ENCODE assay signal across 1 cellular context in the genomic region with DNA sequence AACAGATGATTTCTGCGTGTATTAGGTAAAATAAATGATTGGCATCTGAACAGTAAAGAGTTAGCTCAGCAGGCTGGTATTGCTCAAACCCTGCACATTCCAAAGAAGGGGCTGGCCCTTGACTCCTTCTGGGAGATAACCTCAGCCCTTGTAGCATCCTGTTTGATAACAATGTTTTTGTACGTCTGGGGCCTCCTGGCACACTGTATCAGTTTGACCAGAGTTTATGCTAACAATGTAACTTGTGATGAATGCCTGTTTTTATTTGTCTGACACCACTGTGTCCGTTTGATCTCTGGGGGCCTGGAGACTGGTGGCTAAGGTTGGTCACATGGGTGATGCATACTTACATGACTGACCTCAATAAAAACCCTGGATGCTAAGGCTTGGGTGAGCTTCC.
TF ChIP-seq lines count a peak whose summit lies in the region.

No MANE protein-coding gene starts in this region.

TF ChIP-seq in HepG2, 621 proteins besides CTCF, POLR2A, EP300 and RAD21 (continued from another document and continues in another):
- TF ChIP-seq NAIF1 (CRISPR knock-in tag; IDR thresholded peaks at IDR 0.05; ENCODE audit: borderline replicate concordance): no peak
- TF ChIP-seq, protein P1, sequence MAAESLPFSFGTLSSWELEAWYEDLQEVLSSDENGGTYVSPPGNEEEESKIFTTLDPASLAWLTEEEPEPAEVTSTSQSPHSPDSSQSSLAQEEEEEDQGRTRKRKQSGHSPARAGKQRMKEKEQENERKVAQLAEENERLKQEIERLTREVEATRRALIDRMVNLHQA (CRISPR knock-in tag; IDR thresholded peaks at IDR 0.05): no peak
- no peak for TF ChIP-seq KLF6 (CRISPR knock-in tag; IDR thresholded peaks at IDR 0.05)
- TF ChIP-seq, protein P2, sequence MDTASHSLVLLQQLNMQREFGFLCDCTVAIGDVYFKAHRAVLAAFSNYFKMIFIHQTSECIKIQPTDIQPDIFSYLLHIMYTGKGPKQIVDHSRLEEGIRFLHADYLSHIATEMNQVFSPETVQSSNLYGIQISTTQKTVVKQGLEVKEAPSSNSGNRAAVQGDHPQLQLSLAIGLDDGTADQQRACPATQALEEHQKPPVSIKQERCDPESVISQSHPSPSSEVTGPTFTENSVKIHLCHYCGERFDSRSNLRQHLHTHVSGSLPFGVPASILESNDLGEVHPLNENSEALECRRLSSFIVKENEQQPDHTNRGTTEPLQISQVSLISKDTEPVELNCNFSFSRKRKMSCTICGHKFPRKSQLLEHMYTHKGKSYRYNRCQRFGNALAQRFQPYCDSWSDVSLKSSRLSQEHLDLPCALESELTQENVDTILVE (CRISPR knock-in tag; IDR thresholded peaks at IDR 0.05): peak; percentile 30; the same call in 1 of the 2 replicates
- TF ChIP-seq ZNF432 (CRISPR knock-in tag; IDR thresholded peaks at IDR 0.05; ENCODE audit: borderline replicate concordance): no peak
- TF ChIP-seq, protein P3, sequence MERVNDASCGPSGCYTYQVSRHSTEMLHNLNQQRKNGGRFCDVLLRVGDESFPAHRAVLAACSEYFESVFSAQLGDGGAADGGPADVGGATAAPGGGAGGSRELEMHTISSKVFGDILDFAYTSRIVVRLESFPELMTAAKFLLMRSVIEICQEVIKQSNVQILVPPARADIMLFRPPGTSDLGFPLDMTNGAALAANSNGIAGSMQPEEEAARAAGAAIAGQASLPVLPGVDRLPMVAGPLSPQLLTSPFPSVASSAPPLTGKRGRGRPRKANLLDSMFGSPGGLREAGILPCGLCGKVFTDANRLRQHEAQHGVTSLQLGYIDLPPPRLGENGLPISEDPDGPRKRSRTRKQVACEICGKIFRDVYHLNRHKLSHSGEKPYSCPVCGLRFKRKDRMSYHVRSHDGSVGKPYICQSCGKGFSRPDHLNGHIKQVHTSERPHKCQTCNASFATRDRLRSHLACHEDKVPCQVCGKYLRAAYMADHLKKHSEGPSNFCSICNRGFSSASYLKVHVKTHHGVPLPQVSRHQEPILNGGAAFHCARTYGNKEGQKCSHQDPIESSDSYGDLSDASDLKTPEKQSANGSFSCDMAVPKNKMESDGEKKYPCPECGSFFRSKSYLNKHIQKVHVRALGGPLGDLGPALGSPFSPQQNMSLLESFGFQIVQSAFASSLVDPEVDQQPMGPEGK (CRISPR knock-in tag; IDR thresholded peaks at IDR 0.05): peak; percentile 42
- TF ChIP-seq ZNF484 (CRISPR knock-in tag; IDR thresholded peaks at IDR 0.05; ENCODE audit: borderline replicate concordance, low read depth): no peak
- no peak for TF ChIP-seq NR2F1 (CRISPR knock-in tag; IDR thresholded peaks at IDR 0.05)
- TF ChIP-seq, protein P4, sequence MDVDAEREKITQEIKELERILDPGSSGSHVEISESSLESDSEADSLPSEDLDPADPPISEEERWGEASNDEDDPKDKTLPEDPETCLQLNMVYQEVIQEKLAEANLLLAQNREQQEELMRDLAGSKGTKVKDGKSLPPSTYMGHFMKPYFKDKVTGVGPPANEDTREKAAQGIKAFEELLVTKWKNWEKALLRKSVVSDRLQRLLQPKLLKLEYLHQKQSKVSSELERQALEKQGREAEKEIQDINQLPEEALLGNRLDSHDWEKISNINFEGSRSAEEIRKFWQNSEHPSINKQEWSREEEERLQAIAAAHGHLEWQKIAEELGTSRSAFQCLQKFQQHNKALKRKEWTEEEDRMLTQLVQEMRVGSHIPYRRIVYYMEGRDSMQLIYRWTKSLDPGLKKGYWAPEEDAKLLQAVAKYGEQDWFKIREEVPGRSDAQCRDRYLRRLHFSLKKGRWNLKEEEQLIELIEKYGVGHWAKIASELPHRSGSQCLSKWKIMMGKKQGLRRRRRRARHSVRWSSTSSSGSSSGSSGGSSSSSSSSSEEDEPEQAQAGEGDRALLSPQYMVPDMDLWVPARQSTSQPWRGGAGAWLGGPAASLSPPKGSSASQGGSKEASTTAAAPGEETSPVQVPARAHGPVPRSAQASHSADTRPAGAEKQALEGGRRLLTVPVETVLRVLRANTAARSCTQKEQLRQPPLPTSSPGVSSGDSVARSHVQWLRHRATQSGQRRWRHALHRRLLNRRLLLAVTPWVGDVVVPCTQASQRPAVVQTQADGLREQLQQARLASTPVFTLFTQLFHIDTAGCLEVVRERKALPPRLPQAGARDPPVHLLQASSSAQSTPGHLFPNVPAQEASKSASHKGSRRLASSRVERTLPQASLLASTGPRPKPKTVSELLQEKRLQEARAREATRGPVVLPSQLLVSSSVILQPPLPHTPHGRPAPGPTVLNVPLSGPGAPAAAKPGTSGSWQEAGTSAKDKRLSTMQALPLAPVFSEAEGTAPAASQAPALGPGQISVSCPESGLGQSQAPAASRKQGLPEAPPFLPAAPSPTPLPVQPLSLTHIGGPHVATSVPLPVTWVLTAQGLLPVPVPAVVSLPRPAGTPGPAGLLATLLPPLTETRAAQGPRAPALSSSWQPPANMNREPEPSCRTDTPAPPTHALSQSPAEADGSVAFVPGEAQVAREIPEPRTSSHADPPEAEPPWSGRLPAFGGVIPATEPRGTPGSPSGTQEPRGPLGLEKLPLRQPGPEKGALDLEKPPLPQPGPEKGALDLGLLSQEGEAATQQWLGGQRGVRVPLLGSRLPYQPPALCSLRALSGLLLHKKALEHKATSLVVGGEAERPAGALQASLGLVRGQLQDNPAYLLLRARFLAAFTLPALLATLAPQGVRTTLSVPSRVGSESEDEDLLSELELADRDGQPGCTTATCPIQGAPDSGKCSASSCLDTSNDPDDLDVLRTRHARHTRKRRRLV (CRISPR knock-in tag; IDR thresholded peaks at IDR 0.05): no peak
- TF ChIP-seq HNF4G (IDR thresholded peaks at IDR 0.05; ENCODE audit: borderline replicate concordance, low read depth, low read length): no peak
- no peak for TF ChIP-seq HNF4G (CRISPR knock-in tag; IDR thresholded peaks at IDR 0.05; ENCODE audit: borderline replicate concordance, low read depth)
- TF ChIP-seq ZNF567 (CRISPR knock-in tag; IDR thresholded peaks at IDR 0.05; ENCODE audit: borderline replicate concordance): no peak
- TF ChIP-seq, protein P5, sequence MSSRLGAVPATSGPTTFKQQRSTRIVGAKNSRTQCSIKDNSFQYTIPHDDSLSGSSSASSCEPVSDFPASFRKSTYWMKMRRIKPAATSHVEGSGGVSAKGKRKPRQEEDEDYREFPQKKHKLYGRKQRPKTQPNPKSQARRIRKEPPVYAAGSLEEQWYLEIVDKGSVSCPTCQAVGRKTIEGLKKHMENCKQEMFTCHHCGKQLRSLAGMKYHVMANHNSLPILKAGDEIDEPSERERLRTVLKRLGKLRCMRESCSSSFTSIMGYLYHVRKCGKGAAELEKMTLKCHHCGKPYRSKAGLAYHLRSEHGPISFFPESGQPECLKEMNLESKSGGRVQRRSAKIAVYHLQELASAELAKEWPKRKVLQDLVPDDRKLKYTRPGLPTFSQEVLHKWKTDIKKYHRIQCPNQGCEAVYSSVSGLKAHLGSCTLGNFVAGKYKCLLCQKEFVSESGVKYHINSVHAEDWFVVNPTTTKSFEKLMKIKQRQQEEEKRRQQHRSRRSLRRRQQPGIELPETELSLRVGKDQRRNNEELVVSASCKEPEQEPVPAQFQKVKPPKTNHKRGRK (CRISPR knock-in tag; IDR thresholded peaks at IDR 0.05): no peak
- TF ChIP-seq ZNF703 (CRISPR knock-in tag; IDR thresholded peaks at IDR 0.05; ENCODE audit: borderline replicate concordance): no peak
- no peak for TF ChIP-seq SMARCC2 (IDR thresholded peaks at IDR 0.05)
- TF ChIP-seq SAFB2 (CRISPR knock-in tag; IDR thresholded peaks at IDR 0.05; ENCODE audit: borderline replicate concordance, low read depth): no peak
- TF ChIP-seq XBP1 (CRISPR knock-in tag; IDR thresholded peaks at IDR 0.05): no peak
- no peak for TF ChIP-seq MED13 (CRISPR knock-in tag; IDR thresholded peaks at IDR 0.05)
- TF ChIP-seq SETDB1 (CRISPR knock-in tag; IDR thresholded peaks at IDR 0.05; ENCODE audit: borderline replicate concordance): no peak
- no peak for TF ChIP-seq NR3C1 (CRISPR knock-in tag; IDR thresholded peaks at IDR 0.05)
- TF ChIP-seq, protein P6, sequence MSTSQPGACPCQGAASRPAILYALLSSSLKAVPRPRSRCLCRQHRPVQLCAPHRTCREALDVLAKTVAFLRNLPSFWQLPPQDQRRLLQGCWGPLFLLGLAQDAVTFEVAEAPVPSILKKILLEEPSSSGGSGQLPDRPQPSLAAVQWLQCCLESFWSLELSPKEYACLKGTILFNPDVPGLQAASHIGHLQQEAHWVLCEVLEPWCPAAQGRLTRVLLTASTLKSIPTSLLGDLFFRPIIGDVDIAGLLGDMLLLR (CRISPR knock-in tag; IDR thresholded peaks at IDR 0.05): no peak
- no peak for TF ChIP-seq ZNF724P (CRISPR knock-in tag; IDR thresholded peaks at IDR 0.05; ENCODE audit: borderline replicate concordance)
- TF ChIP-seq ZNF205 (CRISPR knock-in tag; IDR thresholded peaks at IDR 0.05): no peak
- no peak for TF ChIP-seq ZFP36 (IDR thresholded peaks at IDR 0.05; ENCODE audit: borderline replicate concordance, low read depth, low read length, partially characterized antibody)
- TF ChIP-seq, protein P7, sequence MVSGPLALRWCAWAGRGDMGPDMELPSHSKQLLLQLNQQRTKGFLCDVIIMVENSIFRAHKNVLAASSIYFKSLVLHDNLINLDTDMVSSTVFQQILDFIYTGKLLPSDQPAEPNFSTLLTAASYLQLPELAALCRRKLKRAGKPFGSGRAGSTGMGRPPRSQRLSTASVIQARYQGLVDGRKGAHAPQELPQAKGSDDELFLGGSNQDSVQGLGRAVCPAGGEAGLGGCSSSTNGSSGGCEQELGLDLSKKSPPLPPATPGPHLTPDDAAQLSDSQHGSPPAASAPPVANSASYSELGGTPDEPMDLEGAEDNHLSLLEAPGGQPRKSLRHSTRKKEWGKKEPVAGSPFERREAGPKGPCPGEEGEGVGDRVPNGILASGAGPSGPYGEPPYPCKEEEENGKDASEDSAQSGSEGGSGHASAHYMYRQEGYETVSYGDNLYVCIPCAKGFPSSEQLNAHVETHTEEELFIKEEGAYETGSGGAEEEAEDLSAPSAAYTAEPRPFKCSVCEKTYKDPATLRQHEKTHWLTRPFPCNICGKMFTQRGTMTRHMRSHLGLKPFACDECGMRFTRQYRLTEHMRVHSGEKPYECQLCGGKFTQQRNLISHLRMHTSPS (CRISPR knock-in tag; IDR thresholded peaks at IDR 0.05; ENCODE audit: low read depth): no peak
- no peak for TF ChIP-seq ZNF430 (CRISPR knock-in tag; IDR thresholded peaks at IDR 0.05)
- no peak for TF ChIP-seq MBD4 (IDR thresholded peaks at IDR 0.05; ENCODE audit: borderline replicate concordance, low read length)
- TF ChIP-seq BRD4 (CRISPR knock-in tag; IDR thresholded peaks at IDR 0.05): no peak
- no peak for TF ChIP-seq ZNF232 (CRISPR knock-in tag; IDR thresholded peaks at IDR 0.05; ENCODE audit: borderline replicate concordance)
- no peak for TF ChIP-seq SMARCE1 (IDR thresholded peaks at IDR 0.05; ENCODE audit: borderline replicate concordance)
- TF ChIP-seq NCOA1 (CRISPR knock-in tag; IDR thresholded peaks at IDR 0.05): no peak
- TF ChIP-seq, protein P8, sequence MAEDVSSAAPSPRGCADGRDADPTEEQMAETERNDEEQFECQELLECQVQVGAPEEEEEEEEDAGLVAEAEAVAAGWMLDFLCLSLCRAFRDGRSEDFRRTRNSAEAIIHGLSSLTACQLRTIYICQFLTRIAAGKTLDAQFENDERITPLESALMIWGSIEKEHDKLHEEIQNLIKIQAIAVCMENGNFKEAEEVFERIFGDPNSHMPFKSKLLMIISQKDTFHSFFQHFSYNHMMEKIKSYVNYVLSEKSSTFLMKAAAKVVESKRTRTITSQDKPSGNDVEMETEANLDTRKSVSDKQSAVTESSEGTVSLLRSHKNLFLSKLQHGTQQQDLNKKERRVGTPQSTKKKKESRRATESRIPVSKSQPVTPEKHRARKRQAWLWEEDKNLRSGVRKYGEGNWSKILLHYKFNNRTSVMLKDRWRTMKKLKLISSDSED (CRISPR knock-in tag; IDR thresholded peaks at IDR 0.05): no peak
- no peak for TF ChIP-seq ZNF629 (CRISPR knock-in tag; conservative IDR thresholded peaks at IDR 0.05)
- TF ChIP-seq ZNF382 (CRISPR knock-in tag; IDR thresholded peaks at IDR 0.05; ENCODE audit: borderline replicate concordance): no peak
- no peak for TF ChIP-seq TAF1 (CRISPR knock-in tag; IDR thresholded peaks at IDR 0.05)
- TF ChIP-seq ZNF260 (CRISPR knock-in tag; IDR thresholded peaks at IDR 0.05; ENCODE audit: borderline replicate concordance, low read depth): no peak
- peak; percentile 47; the same call in 1 of the 2 replicates for TF ChIP-seq ZBTB7B (CRISPR knock-in tag; IDR thresholded peaks at IDR 0.05)
- no peak for TF ChIP-seq ZC3H4 (CRISPR knock-in tag; IDR thresholded peaks at IDR 0.05; ENCODE audit: borderline replicate concordance)
- TF ChIP-seq, protein P9, sequence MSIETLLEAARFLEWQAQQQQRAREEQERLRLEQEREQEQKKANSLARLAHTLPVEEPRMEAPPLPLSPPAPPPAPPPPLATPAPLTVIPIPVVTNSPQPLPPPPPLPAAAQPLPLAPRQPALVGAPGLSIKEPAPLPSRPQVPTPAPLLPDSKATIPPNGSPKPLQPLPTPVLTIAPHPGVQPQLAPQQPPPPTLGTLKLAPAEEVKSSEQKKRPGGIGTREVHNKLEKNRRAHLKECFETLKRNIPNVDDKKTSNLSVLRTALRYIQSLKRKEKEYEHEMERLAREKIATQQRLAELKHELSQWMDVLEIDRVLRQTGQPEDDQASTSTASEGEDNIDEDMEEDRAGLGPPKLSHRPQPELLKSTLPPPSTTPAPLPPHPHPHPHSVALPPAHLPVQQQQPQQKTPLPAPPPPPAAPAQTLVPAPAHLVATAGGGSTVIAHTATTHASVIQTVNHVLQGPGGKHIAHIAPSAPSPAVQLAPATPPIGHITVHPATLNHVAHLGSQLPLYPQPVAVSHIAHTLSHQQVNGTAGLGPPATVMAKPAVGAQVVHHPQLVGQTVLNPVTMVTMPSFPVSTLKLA (IDR thresholded peaks at IDR 0.05): no peak
- no peak for TF ChIP-seq ZNF468 (CRISPR knock-in tag; IDR thresholded peaks at IDR 0.05)
- TF ChIP-seq ARNT (IDR thresholded peaks at IDR 0.05): no peak
- no peak for TF ChIP-seq WIZ (CRISPR knock-in tag; IDR thresholded peaks at IDR 0.05)
- TF ChIP-seq MYC (CRISPR knock-in tag; IDR thresholded peaks at IDR 0.05; ENCODE audit: borderline replicate concordance): no peak
- TF ChIP-seq, protein P10, sequence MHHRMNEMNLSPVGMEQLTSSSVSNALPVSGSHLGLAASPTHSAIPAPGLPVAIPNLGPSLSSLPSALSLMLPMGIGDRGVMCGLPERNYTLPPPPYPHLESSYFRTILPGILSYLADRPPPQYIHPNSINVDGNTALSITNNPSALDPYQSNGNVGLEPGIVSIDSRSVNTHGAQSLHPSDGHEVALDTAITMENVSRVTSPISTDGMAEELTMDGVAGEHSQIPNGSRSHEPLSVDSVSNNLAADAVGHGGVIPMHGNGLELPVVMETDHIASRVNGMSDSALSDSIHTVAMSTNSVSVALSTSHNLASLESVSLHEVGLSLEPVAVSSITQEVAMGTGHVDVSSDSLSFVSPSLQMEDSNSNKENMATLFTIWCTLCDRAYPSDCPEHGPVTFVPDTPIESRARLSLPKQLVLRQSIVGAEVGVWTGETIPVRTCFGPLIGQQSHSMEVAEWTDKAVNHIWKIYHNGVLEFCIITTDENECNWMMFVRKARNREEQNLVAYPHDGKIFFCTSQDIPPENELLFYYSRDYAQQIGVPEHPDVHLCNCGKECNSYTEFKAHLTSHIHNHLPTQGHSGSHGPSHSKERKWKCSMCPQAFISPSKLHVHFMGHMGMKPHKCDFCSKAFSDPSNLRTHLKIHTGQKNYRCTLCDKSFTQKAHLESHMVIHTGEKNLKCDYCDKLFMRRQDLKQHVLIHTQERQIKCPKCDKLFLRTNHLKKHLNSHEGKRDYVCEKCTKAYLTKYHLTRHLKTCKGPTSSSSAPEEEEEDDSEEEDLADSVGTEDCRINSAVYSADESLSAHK (CRISPR knock-in tag; IDR thresholded peaks at IDR 0.05; ENCODE audit: borderline replicate concordance): no peak
- no peak for TF ChIP-seq KDM5A (IDR thresholded peaks at IDR 0.05; ENCODE audit: borderline replicate concordance, low read length)
- TF ChIP-seq LCORL (IDR thresholded peaks at IDR 0.05): no peak
- TF ChIP-seq LCORL (CRISPR knock-in tag; IDR thresholded peaks at IDR 0.05): no peak
- TF ChIP-seq ZNF547 (CRISPR knock-in tag; IDR thresholded peaks at IDR 0.05): no peak
- no peak for TF ChIP-seq DNMT1 (CRISPR knock-in tag; IDR thresholded peaks at IDR 0.05)
- TF ChIP-seq GPN1 (CRISPR knock-in tag; IDR thresholded peaks at IDR 0.05; ENCODE audit: borderline replicate concordance): no peak
